1 cellular context compared by ENCODE assay signal in the genomic region with DNA sequence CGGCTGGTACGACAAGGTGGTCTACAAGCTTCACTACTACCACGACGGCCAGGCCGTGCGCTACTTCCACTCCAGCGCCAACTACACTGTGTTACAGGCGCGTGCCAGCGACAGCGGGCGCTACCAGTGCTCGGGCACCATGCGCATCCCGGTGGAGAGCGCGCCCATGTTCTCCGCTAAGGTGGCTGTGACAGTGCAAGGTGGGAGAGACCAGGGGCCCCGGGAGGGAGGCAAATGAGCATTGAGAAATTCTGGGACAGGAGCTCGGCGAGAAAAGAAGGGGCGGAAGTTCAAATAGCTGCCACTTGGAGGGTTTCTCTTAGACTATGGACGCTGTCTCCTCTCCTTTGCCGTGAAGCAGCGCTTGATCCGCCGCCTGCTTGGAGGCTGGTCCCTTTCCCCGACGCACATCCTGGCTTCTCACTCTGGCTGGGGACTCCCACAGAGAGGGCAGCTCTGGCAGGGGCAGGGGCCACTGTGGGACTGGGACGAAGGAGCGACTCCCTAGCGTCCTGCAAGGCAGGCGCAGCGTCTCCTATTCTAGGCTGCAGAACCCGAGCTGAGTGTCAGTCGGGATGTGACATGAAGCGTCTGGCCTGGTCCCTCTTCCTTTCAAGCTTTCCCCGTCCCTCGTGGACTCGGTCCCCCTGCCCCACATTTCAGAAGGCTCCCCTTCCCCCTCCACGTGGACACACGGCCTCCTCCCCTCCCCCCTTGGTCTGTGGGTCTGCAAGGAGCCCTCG.
TF ChIP-seq lines count a peak whose summit lies in the region.

No MANE protein-coding gene starts in this region.

TF ChIP-seq in HepG2, 621 proteins besides CTCF, POLR2A, EP300 and RAD21 (continued from another document):
- TF ChIP-seq, protein P1, sequence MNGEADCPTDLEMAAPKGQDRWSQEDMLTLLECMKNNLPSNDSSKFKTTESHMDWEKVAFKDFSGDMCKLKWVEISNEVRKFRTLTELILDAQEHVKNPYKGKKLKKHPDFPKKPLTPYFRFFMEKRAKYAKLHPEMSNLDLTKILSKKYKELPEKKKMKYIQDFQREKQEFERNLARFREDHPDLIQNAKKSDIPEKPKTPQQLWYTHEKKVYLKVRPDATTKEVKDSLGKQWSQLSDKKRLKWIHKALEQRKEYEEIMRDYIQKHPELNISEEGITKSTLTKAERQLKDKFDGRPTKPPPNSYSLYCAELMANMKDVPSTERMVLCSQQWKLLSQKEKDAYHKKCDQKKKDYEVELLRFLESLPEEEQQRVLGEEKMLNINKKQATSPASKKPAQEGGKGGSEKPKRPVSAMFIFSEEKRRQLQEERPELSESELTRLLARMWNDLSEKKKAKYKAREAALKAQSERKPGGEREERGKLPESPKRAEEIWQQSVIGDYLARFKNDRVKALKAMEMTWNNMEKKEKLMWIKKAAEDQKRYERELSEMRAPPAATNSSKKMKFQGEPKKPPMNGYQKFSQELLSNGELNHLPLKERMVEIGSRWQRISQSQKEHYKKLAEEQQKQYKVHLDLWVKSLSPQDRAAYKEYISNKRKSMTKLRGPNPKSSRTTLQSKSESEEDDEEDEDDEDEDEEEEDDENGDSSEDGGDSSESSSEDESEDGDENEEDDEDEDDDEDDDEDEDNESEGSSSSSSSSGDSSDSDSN (CRISPR knock-in tag; IDR thresholded peaks at IDR 0.05): peak; percentile 41
- no peak for TF ChIP-seq PHF20 (CRISPR knock-in tag; IDR thresholded peaks at IDR 0.05)
- no peak for TF ChIP-seq ZNF251 (CRISPR knock-in tag; IDR thresholded peaks at IDR 0.05)
- TF ChIP-seq RFXAP (CRISPR knock-in tag; IDR thresholded peaks at IDR 0.05; ENCODE audit: borderline replicate concordance): 0 out of 2 replicates have a peak, but pooled peaks have one; percentile 25
- 0 out of 2 replicates have a peak, but pooled peaks have one; percentile 61 for TF ChIP-seq ZNF468 (CRISPR knock-in tag; IDR thresholded peaks at IDR 0.05)
- TF ChIP-seq, protein P2, sequence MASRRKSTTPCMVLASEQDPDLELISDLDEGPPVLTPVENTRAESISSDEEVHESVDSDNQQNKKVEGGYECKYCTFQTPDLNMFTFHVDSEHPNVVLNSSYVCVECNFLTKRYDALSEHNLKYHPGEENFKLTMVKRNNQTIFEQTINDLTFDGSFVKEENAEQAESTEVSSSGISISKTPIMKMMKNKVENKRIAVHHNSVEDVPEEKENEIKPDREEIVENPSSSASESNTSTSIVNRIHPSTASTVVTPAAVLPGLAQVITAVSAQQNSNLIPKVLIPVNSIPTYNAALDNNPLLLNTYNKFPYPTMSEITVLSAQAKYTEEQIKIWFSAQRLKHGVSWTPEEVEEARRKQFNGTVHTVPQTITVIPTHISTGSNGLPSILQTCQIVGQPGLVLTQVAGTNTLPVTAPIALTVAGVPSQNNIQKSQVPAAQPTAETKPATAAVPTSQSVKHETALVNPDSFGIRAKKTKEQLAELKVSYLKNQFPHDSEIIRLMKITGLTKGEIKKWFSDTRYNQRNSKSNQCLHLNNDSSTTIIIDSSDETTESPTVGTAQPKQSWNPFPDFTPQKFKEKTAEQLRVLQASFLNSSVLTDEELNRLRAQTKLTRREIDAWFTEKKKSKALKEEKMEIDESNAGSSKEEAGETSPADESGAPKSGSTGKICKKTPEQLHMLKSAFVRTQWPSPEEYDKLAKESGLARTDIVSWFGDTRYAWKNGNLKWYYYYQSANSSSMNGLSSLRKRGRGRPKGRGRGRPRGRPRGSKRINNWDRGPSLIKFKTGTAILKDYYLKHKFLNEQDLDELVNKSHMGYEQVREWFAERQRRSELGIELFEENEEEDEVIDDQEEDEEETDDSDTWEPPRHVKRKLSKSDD (CRISPR knock-in tag; IDR thresholded peaks at IDR 0.05; ENCODE audit: low read depth): no peak
- TF ChIP-seq, protein P3, sequence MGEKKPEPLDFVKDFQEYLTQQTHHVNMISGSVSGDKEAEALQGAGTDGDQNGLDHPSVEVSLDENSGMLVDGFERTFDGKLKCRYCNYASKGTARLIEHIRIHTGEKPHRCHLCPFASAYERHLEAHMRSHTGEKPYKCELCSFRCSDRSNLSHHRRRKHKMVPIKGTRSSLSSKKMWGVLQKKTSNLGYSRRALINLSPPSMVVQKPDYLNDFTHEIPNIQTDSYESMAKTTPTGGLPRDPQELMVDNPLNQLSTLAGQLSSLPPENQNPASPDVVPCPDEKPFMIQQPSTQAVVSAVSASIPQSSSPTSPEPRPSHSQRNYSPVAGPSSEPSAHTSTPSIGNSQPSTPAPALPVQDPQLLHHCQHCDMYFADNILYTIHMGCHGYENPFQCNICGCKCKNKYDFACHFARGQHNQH (CRISPR knock-in tag; IDR thresholded peaks at IDR 0.05): 0 out of 2 replicates have a peak, but pooled peaks have one; percentile 9
- 0 out of 2 replicates have a peak, but pooled peaks have one; percentile 23 for TF ChIP-seq ZNF225 (CRISPR knock-in tag; IDR thresholded peaks at IDR 0.05)
- TF ChIP-seq ZNF775 (CRISPR knock-in tag; IDR thresholded peaks at IDR 0.05; ENCODE audit: borderline replicate concordance): no peak
- peak; percentile 32; the same call in 1 of the 2 replicates for TF ChIP-seq ZNF350 (CRISPR knock-in tag; IDR thresholded peaks at IDR 0.05; ENCODE audit: borderline replicate concordance, low read depth)
- TF ChIP-seq FOSL1 (CRISPR knock-in tag; IDR thresholded peaks at IDR 0.05; ENCODE audit: borderline replicate concordance): no peak
- TF ChIP-seq, protein P4, sequence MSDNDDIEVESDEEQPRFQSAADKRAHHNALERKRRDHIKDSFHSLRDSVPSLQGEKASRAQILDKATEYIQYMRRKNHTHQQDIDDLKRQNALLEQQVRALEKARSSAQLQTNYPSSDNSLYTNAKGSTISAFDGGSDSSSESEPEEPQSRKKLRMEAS (IDR thresholded peaks at IDR 0.05): peak; percentile 32
